ENCODE assay signal across 14 cellular contexts in the genomic region with DNA sequence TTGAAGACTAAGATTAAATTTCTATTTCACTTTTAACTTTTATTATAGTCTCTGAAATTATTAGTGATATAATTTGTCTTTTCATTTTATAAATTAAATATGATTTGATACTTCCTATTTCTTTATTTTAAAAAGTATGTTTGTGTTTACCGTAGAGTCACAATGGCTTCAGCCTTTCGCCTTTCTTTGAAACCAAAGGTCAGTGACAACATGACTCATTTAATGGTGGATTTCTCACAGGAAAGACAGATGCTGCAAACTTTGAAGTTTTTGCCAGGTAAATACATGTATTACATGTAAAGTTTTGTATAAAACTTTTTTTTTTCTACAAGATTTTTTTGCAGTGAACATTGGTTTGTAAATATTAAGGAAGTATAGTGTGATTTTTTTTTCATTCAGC. TPM values are rescaled to one million over a fixed set of nuclear protein-coding genes. Genes with fewer than 3 reads are reported as not detected.
A peak's percentile ranks its signal among the peaks of the same experiment; 100 is the strongest.
DNase-seq lines count a peak whose midpoint lies in the region; ATAC-seq, FAIRE-seq and TF ChIP-seq lines count a peak whose summit lies in the region.
"Had no signal": no experiment of that assay in that cellular context is flagged by ENCODE, and none has a peak within 500 bp of the region (broad histone marks: within the 10 kb centered on the region; RNA-seq: fewer than 3 reads in every experiment).

No MANE protein-coding gene starts in this region.

- DNase-seq in HT-29 (ENCODE audit: low spot score) (peak; percentile 21), RCC 7860 (ENCODE audit: low spot score) (no peak), kidney (no peak), kidney glomerular epithelial cell (lab: John Stamatoyannopoulos, UW) (no peak), Right ventricle myocardium superior (no peak), activated gamma-delta T cell (lab: John Stamatoyannopoulos, UW) (no peak)
- DNase-seq: CD8-positive, alpha-beta T cell; COR-L47; DMS153; GF-D8; IMR-90 had no signal

- H3K9me3 ChIP-seq in kidney (ENCODE audit: control insufficient read depth in 1 of 2, low read length in 2 of 2) = no peaks in the 10 kb centered on the region

- intact Hi-C loops in kidney (cut with DNase I) = no loop called here
- intact Hi-C loops in Right ventricle myocardium superior (cut with DNase I) = no loop called here

- FAIRE-seq in RCC 7860 (lab: Jason Lieb, UNC) (peak; percentile 71), kidney (lab: Jason Lieb, UNC) (peak; percentile 68)
- FAIRE-seq: D721Med had no signal

- no peak overlapping the region for H3K9ac ChIP-seq in kidney (ENCODE audit: low read length in 2 of 2)

- no peak for ATAC-seq in Right ventricle myocardium superior (ENCODE audit: poor library complexity)
- ATAC-seq: CD8-positive, alpha-beta T cell; HCT116 had no signal

- no peak for TF ChIP-seq CTCF in kidney (IDR thresholded peaks at IDR 0.05; ENCODE audit: borderline replicate concordance, extremely low read depth, insufficient read depth)

- no peak overlapping the region for H3K27ac ChIP-seq in kidney (ENCODE audit: low read depth in 2 of 2, low read length in 2 of 2)
- H3K27ac ChIP-seq: HL-60 had no signal

- H3K4me1 ChIP-seq in kidney (ENCODE audit: control insufficient read depth in 1 of 2, insufficient read depth in 1 of 2, low read depth in 1 of 2, low read length in 2 of 2) = no peaks in the 10 kb centered on the region

- no peaks in the 10 kb centered on the region for H3K36me3 ChIP-seq in kidney (ENCODE audit: control insufficient read depth in 1 of 2, insufficient read depth in 2 of 2, low read length in 2 of 2)

- H3K4me3 ChIP-seq in kidney (ENCODE audit: low read length in 2 of 2) = no peak overlapping the region

RNA-seq across cellular contexts. Expression of a gene that starts 36.4 kb away (rescaled TPM):
- total RNA-seq in HT-29 (2014; rRNA removed; shearing (Covaris generic)) = 0.97 and 2.7 TPM in 2 replicates
- total RNA-seq in kidney (13.2 TPM), Right ventricle myocardium superior (5.5 TPM)
- polyA plus RNA-seq in kidney (ENCODE audit: insufficient read depth, low read depth, low replicate concordance) = 1.4 TPM
